21 cellular contexts compared by ENCODE assay signal in the genomic region with DNA sequence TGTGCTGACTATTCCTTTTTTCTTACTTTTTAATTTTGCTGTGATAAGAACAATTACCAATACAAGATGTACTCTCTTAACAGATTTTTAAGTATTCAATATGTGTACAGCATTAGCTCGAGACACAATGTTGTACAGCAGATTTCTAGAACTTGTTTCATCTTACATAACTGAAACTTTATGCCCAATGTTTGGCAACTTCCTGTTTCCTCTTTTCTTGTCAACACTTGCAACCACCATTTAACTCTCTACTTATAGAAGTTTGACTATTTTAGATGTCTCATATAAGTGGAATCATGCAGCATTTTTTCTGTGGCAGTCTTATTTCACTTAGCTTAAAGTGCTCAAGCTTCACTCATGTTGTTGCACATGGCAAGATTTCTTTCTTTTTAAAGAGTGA.
"Had no signal": no experiment of that assay in that cellular context is flagged by ENCODE, and none has a peak within 500 bp of the region (broad histone marks: within the 10 kb centered on the region; RNA-seq: fewer than 3 reads in every experiment).

No MANE protein-coding gene starts in this region.

- H3K4me1 ChIP-seq: upper lobe of left lung had no signal

- H3K27me3 ChIP-seq: upper lobe of left lung had no signal

- H3K9me3 ChIP-seq: upper lobe of left lung had no signal

- ATAC-seq: activated CD8-positive, alpha-beta memory T cell treated with anti-CD3 and anti-CD28 coated beads, Interleukin-2, amount 10 ng/mL, durations not matched to agents 7 days and 5 days; activated T-helper 17 cell treated with anti-CD3 and anti-CD28 coated beads, Interleukin-2, amount 50 U/mL, for 72 hours; natural killer cell treated with Interleukin-12 subunit alpha and Interleukin-12 subunit beta and Interleukin-15 and Interleukin-18, amount 100 ng/mL, for 72 hours; sciatic nerve; stimulated activated naive CD8-positive, alpha-beta T cell treated with anti-CD3 and anti-CD28 coated beads, Interleukin-15, amount 100 ng/mL, for 72 hours had no signal

- H3K36me3 ChIP-seq: upper lobe of left lung had no signal

- H3K4me3 ChIP-seq: lung, smooth muscle cell, upper lobe of left lung had no signal

- DNase-seq: activated B cell treated with CpG ODN at 0.5 μM for 24 hours; activated CD4-positive, alpha-beta memory T cell treated with anti-CD3 and anti-CD28 coated beads, Interleukin-2, amount 10 ng/mL, durations not matched to agents 7 days and 5 days; activated CD4-positive, alpha-beta T cell treated with anti-CD3 and anti-CD28 coated beads for 4 hours; activated CD8-positive, alpha-beta memory T cell treated with anti-CD3 and anti-CD28 coated beads, Interleukin-2, amount 10 ng/mL, durations not matched to agents 7 days and 5 days; activated naive CD4-positive, alpha-beta T cell; activated naive CD8-positive, alpha-beta T cell treated with anti-CD3 and anti-CD28 coated beads for 36 hours; amniotic stem cell; dermis blood vessel endothelial cell; endodermal cell; foreskin melanocyte; hypothalamus; islet precursor cell; nucleus accumbens; stimulated activated CD4-positive, alpha-beta T cell treated with anti-CD3 and anti-CD28 coated beads, Interleukin-4, amount 100 ng/mL, for 1 hour; stimulated activated naive CD8-positive, alpha-beta T cell treated with anti-CD3 and anti-CD28 coated beads, Interleukin-15, amount 100 ng/mL, for 72 hours; upper lobe of left lung had no signal

- H3K27ac ChIP-seq: upper lobe of left lung had no signal
